In genomic region chr14:95533391-95533821, GRCh38 we compare ENCODE assay signal across 8 cellular contexts. TPM values are rescaled to one million over a fixed set of nuclear protein-coding genes. Genes with fewer than 3 reads are reported as not detected.
A peak's percentile ranks its signal among the peaks of the same experiment; 100 is the strongest.
DNase-seq lines count a peak whose midpoint lies in the region; TF ChIP-seq lines count a peak whose summit lies in the region.

No MANE protein-coding gene starts in this region.

- no peak for TF ChIP-seq POLR2A in ovary (IDR thresholded peaks at IDR 0.05)

- TF ChIP-seq CTCF in SK-N-SH (IDR thresholded peaks at IDR 0.05) (no peak), epithelial cell of proximal tubule (conservative IDR thresholded peaks at IDR 0.05; ENCODE audit: low read depth, low read length) (no peak), ovary (IDR thresholded peaks at IDR 0.05) (no peak)

- peak overlapping the region; percentile 87 for H3K9ac ChIP-seq in SK-N-SH

- H3K79me2 ChIP-seq in SK-N-SH (ENCODE audit: insufficient read depth): peaks cover 91% of the 10 kb centered on the region

- peak overlapping the region; percentile 95 for H3K4me2 ChIP-seq in SK-N-SH

- 1% methylated on average over 10 of the region's 10 CpGs for WGBS in SK-N-SH (ENCODE audit: low lambda C conversion rate)
- WGBS in ovary, 3 donors: 2 to 3% (median 3%) methylated on average over 10 of the region's 10 CpGs

- no peaks in the 10 kb centered on the region for H3K9me3 ChIP-seq in KOPT-K1 (ENCODE audit: insufficient read depth, low read length, poor library complexity, severe bottlenecking)
- H3K9me3 ChIP-seq in SK-N-SH: no peaks in the 10 kb centered on the region
- no peaks in the 10 kb centered on the region for H3K9me3 ChIP-seq in ovary

- CTCF ChIA-PET in SK-N-SH (lab: Yijun Ruan, JAX): interaction anchor here (0.6 to 15.5 kb wide), 8 partner anchors 13 to 1167 kb away, joined by 3 to 254 read pairs (median 4); no protein-coding TSS in a partner anchor

- peaks cover 42% of the 10 kb centered on the region for H3K36me3 ChIP-seq in KOPT-K1 (ENCODE audit: insufficient read depth, low read length)
- peaks cover 18 to 21% of the 10 kb centered on the region in 2 experiments for H3K36me3 ChIP-seq in SK-N-SH (replicated peaks in 1 of 2; ENCODE audit: control insufficient read depth in 1 of 2, insufficient read depth in 2 of 2, low read length in 1 of 2)
- no peaks in the 10 kb centered on the region for H3K36me3 ChIP-seq in ovary

- H3K27ac ChIP-seq in KOPT-K1 (ENCODE audit: low read depth, low read length, poor library complexity, severe bottlenecking): peak overlapping the region; percentile 86
- H3K27ac ChIP-seq in SK-N-SH (ENCODE audit: low read depth in 2 of 2, low read length in 1 of 2): peak overlapping the region; percentile 87 to 94; a peak in 3 of 4 replicates
- H3K27ac ChIP-seq in ovary: no peak overlapping the region
- no peak overlapping the region for H3K27ac ChIP-seq in caudate nucleus (ENCODE audit: low read depth, low read length)

- H2AFZ ChIP-seq in SK-N-SH (ENCODE audit: low read depth): no peak overlapping the region

- peak overlapping the region; percentile 91 to 95 for H3K4me3 ChIP-seq in SK-N-SH (ENCODE audit: low read depth in 2 of 2, low read length in 1 of 2)
- H3K4me3 ChIP-seq in epithelial cell of proximal tubule (ENCODE audit: low read depth, low read length): peak overlapping the region; percentile 86
- H3K4me3 ChIP-seq in ovary: peak overlapping the region; percentile 85

- TF ChIP-seq EP300 in SK-N-SH (IDR thresholded peaks at IDR 0.05; ENCODE audit: borderline replicate concordance in 1 of 2, low read depth in 1 of 2, low read length in 1 of 2): no peak
- no peak for TF ChIP-seq EP300 in ovary (IDR thresholded peaks at IDR 0.05)

- H3K27me3 ChIP-seq in SK-N-SH (ENCODE audit: insufficient read depth) (no peaks in the 10 kb centered on the region), ovary (no peaks in the 10 kb centered on the region)

- peaks cover 37% of the 10 kb centered on the region for H4K20me1 ChIP-seq in SK-N-SH (ENCODE audit: insufficient read depth)

- no peak; the same call in 1 of the 2 replicates for TF ChIP-seq RAD21 in SK-N-SH (IDR thresholded peaks at IDR 0.05; ENCODE audit: low read length)

- intact Hi-C loops in ovary (cut with DNase I): loop anchor here in 2 of 4 donors (5.0 kb wide), 3 partner anchors 51 to 1011 kb away; partner anchors contain the start of gene DICER1 (in 1 of the 2)

- POLR2A ChIA-PET in SK-N-SH (lab: Yijun Ruan, JAX): interaction anchor here (1.0 to 2.7 kb wide), 5 partner anchors 11 to 214 kb away, joined by 3 to 10 read pairs (median 4); partner anchors contain the start of gene CLMN

- peaks cover 23 to 39% of the 10 kb centered on the region in 2 experiments for H3K4me1 ChIP-seq in SK-N-SH (ENCODE audit: control insufficient read depth in 1 of 2, insufficient read depth in 2 of 2, low read depth in 1 of 2, low read length in 1 of 2)
- peaks cover 15% of the 10 kb centered on the region for H3K4me1 ChIP-seq in ovary (ENCODE audit: insufficient read depth)

- H3K9me2 ChIP-seq in SK-N-SH: no peaks in the 10 kb centered on the region

- peaks cover 5% of the 10 kb centered on the region for H3F3A ChIP-seq in SK-N-SH (replicated peaks; ENCODE audit: insufficient read depth)

- peak; percentile 77 for DNase-seq in COR-L47 (lab: John Stamatoyannopoulos, UW)
- DNase-seq in SK-N-SH: peak; percentile 55
- DNase-seq in epithelial cell of proximal tubule (ENCODE audit: low read depth): no peak
- peak in 1 of 5 donors; percentile 5 for DNase-seq in ovary
- DNase-seq in amniotic stem cell (lab: John Stamatoyannopoulos, UW): no peak
- DNase-seq in caudate nucleus (lab: John Stamatoyannopoulos, UW): no peak
- DNase-seq in NCI-H226: no peak

TF ChIP-seq in SK-N-SH, 30 proteins besides CTCF, POLR2A, EP300 and RAD21 (continues in another document):
- TF ChIP-seq RFX5 (IDR thresholded peaks at IDR 0.05; ENCODE audit: low read length) (no peak), MEF2A (IDR thresholded peaks at IDR 0.05; ENCODE audit: borderline replicate concordance, low read depth) (no peak), TAF1 (IDR thresholded peaks at IDR 0.05; ENCODE audit: borderline replicate concordance, low read depth, low read length) (no peak), IRF3 (IDR thresholded peaks at IDR 0.05; ENCODE audit: low read depth, low read length) (no peak), NRF1 (IDR thresholded peaks at IDR 0.05; ENCODE audit: low read depth, low read length) (no peak), FOXM1 (IDR thresholded peaks at IDR 0.05; ENCODE audit: low read depth) (no peak), JUND (IDR thresholded peaks at IDR 0.05) (no peak), ZBTB33 (IDR thresholded peaks at IDR 0.05; ENCODE audit: borderline replicate concordance, low read depth) (no peak), GATA2 (CRISPR knock-in tag; IDR thresholded peaks at IDR 0.05) (no peak), TCF12 (IDR thresholded peaks at IDR 0.05) (no peak), RCOR1 (IDR thresholded peaks at IDR 0.05; ENCODE audit: low read length) (peak; percentile 41; the same call in 1 of the 2 replicates), PBX3 (IDR thresholded peaks at IDR 0.05) (no peak), EZH2phosphoT487 (IDR thresholded peaks at IDR 0.05; ENCODE audit: borderline replicate concordance, low read depth) (no peak), MXI1 (IDR thresholded peaks at IDR 0.05; ENCODE audit: low read depth, low read length) (peak; percentile 99), YY1 (IDR thresholded peaks at IDR 0.05; ENCODE audit: low read depth) (no peak), USF1 (IDR thresholded peaks at IDR 0.05; ENCODE audit: borderline replicate concordance, low read depth) (no peak), FOSL2 (IDR thresholded peaks at IDR 0.05; ENCODE audit: borderline replicate concordance, low read depth) (no peak), POLR2AphosphoS5 (IDR thresholded peaks at IDR 0.05; ENCODE audit: low read depth, low read length) (no peak), USF2 (IDR thresholded peaks at IDR 0.05; ENCODE audit: borderline replicate concordance, low read depth, low read length) (no peak)

RNA-seq across cellular contexts. Expression of gene GLRX5, which starts 1.4 kb away (rescaled TPM):
- polyA plus RNA-seq in SK-N-SH (2012; rRNA removed) (29.1 and 31.4 TPM in 2 replicates), ovary (100 to 1,000 TPM in 1 of 2 donors, 10 to 100 TPM in 1; 52.6 to 105 TPM)
- polyA plus RNA-seq in SK-N-SH (2012; cell fraction: cytosol; rRNA removed): 45.1 and 60.1 TPM in 2 replicates
- polyA plus RNA-seq in SK-N-SH (2012; cell fraction: nucleus; rRNA removed): 6.3 and 10.9 TPM in 2 replicates
- total RNA-seq in epithelial cell of proximal tubule (51.4 and 94.1 TPM in 2 replicates), ovary (10 to 100 TPM; 38.0 to 49.2 (median 41.7) TPM)

RNA-seq across cellular contexts. Expression of gene SYNE3, which starts 17.0 kb away (rescaled TPM):
- polyA plus RNA-seq in SK-N-SH (2012; rRNA removed): 1.8 and 2.0 TPM in 2 replicates
- 0.80 and 1.3 TPM in 2 replicates for polyA plus RNA-seq in SK-N-SH (2012; cell fraction: cytosol; rRNA removed)
- 3.0 and 3.6 TPM in 2 replicates for polyA plus RNA-seq in SK-N-SH (2012; cell fraction: nucleus; rRNA removed)
- total RNA-seq in epithelial cell of proximal tubule: 0.07 TPM in 1 of 2 replicates, not detected in the other
- total RNA-seq in ovary: 10 to 100 TPM in 5 of 7 donors, 1 to 10 TPM in 2; 6.4 to 26.0 (median 14.9) TPM
- polyA plus RNA-seq in ovary: 1 to 10 TPM; 3.7 to 5.1 TPM

Comparison
In these comparisons a context has a peak if more than half of its experiments do, and no peak if none do; other contexts are left out.
1. DNase-seq: peak in COR-L47 (single experiment) and SK-N-SH (single experiment); none in epithelial cell of proximal tubule (single experiment), amniotic stem cell (single experiment), caudate nucleus (0 of 61) and NCI-H226 (single experiment).
2. H3K27ac ChIP-seq: peak in KOPT-K1 (single experiment) and SK-N-SH (2 of 2); none in ovary (0 of 2) and caudate nucleus (single experiment).
3. Peak in every context shown above with its lines, with median percentiles within 50 percentile points of each other: H3K4me3 ChIP-seq.